Comparison of ENCODE assay signal across 23 cellular contexts in the genomic region with DNA sequence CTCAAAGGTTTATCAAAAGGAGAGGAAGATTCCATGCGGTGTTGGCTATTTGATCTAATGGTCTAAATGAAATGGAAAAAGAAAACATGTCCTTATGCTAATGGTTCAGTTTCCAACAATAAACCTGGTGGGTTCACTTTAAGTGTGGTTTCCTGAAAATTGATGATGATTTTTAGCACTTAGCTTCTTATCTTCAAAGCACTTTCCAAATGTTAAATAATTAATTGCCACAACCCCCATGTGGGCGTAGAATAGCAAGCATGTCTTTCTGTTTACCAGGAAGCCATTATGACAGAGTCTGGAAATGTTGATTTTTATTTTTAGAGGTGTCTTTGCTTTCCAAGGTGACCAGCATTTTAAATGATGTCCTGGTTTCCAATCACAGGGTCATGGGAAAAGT.
"Had no signal": no experiment of that assay in that cellular context is flagged by ENCODE, and none has a peak within 500 bp of the region (broad histone marks: within the 10 kb centered on the region; RNA-seq: fewer than 3 reads in every experiment).

No MANE protein-coding gene starts in this region.

- ATAC-seq: foreskin keratinocyte; heart left ventricle; left cardiac atrium; left lung; left ventricle myocardium superior; lower lobe of right lung; naive thymus-derived CD4-positive, alpha-beta T cell had no signal

- H3K27ac ChIP-seq: coronary artery, dorsolateral prefrontal cortex, esophagus muscularis mucosa, foreskin keratinocyte, heart left ventricle, hepatocyte, left lung, lower lobe of right lung had no signal

- H3K4me1 Mint-ChIP-seq: memory B cell had no signal

- DNase-seq: dermis blood vessel endothelial cell; dorsolateral prefrontal cortex; effector CD4-positive, alpha-beta T cell; effector memory CD4-positive, alpha-beta T cell; foreskin keratinocyte; heart left ventricle; hypothalamus; immature natural killer cell; left cardiac atrium; left lung; left ventricle myocardium superior; lower lobe of right lung; mesendoderm; midbrain; naive thymus-derived CD4-positive, alpha-beta T cell had no signal

- H3K4me3 Mint-ChIP-seq: immature natural killer cell; memory B cell; naive thymus-derived CD4-positive, alpha-beta T cell had no signal

- H3K9me3 ChIP-seq: esophagus muscularis mucosa, heart left ventricle, left lung, lower lobe of right lung had no signal

- H3K9me3 Mint-ChIP-seq: immature natural killer cell; memory B cell; naive thymus-derived CD4-positive, alpha-beta T cell had no signal

- FAIRE-seq: colon, endothelial cell of umbilical vein, frontal cortex, keratinocyte had no signal

- H3K4me2 ChIP-seq: hepatocyte had no signal

- H3K4me3 ChIP-seq: coronary artery, esophagus muscularis mucosa, heart left ventricle, hepatocyte, left lung, lower lobe of right lung had no signal

- H3K27ac Mint-ChIP-seq: immature natural killer cell; memory B cell; naive thymus-derived CD4-positive, alpha-beta T cell had no signal

- H3K36me3 ChIP-seq: esophagus muscularis mucosa, heart left ventricle, left lung, lower lobe of right lung had no signal

- H3K4me1 ChIP-seq: foreskin keratinocyte, left lung, lower lobe of right lung had no signal

- H2AFZ ChIP-seq: hepatocyte had no signal

- H3K27me3 ChIP-seq: dorsolateral prefrontal cortex, esophagus muscularis mucosa, foreskin keratinocyte, heart left ventricle, hepatocyte, left lung had no signal

- H3K79me2 ChIP-seq: hepatocyte had no signal
